8 cellular contexts compared by ENCODE assay signal in the genomic region with DNA sequence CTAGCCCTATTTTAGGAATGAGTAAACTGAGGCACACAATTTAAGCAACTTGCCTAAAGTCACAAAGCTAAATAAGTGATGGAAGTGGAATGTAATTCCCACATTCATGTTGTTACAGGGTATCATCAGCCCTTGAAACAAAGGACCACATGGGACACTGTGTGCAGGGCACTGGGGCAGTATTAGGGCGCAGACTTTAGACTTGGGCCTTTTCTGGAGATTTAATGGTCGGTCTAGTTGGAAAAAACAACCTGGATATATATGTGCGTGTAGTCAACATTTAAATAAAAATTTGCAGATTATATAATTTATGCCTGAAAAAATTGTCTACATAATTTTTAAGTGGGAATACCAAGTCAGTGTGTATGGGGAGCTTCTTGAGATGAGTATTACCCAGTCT. TPM values are rescaled to one million over a fixed set of nuclear protein-coding genes. Genes with fewer than 3 reads are reported as not detected.
DNase-seq lines count a peak whose midpoint lies in the region; TF ChIP-seq lines count a peak whose summit lies in the region.

No MANE protein-coding gene starts in this region.

- H3K4me1 Mint-ChIP-seq in T-helper 2 cell treated with Interferon-gamma antibody and Interleukin-4, amounts not matched to agents 5 μg/mL and 100 μg/mL, for 36 hours (ENCODE audit: low read depth), result peaks cover 33% of the 10 kb centered on the region

- H3K27me3 ChIP-seq in iPS-15b (ENCODE audit: control insufficient read depth, insufficient read depth, low read length) (no peaks in the 10 kb centered on the region), suprapubic skin (no peaks in the 10 kb centered on the region)

- no peak for TF ChIP-seq EP300 in suprapubic skin (IDR thresholded peaks at IDR 0.05)

- TF ChIP-seq CTCF in WI38 (IDR thresholded peaks at IDR 0.05; ENCODE audit: low read depth, low read length) (no peak), suprapubic skin (IDR thresholded peaks at IDR 0.05) (no peak)

- H3K27ac ChIP-seq in suprapubic skin, result no peak overlapping the region

- H3K4me3 ChIP-seq in WI38 (ENCODE audit: low read depth, low read length), result peak overlapping the region; percentile 93
- peak overlapping the region; percentile 66 for H3K4me3 ChIP-seq in iPS-15b (ENCODE audit: low read depth, low read length)
- peak overlapping the region; percentile 92 for H3K4me3 ChIP-seq in suprapubic skin

- peak overlapping the region; percentile 96 for H3K4me3 Mint-ChIP-seq in T-helper 2 cell treated with Interferon-gamma antibody and Interleukin-4, amounts not matched to agents 5 μg/mL and 100 μg/mL, for 36 hours

- H3K36me3 ChIP-seq in iPS-15b (ENCODE audit: control insufficient read depth, insufficient read depth, low read length), result no peaks in the 10 kb centered on the region
- no peaks in the 10 kb centered on the region for H3K36me3 ChIP-seq in suprapubic skin

- DNase-seq in T-helper 2 cell treated with Interferon-gamma antibody and Interleukin-4, amounts not matched to agents 5 μg/mL and 100 μg/mL, for 36 hours (ENCODE audit: low spot score), result no peak
- DNase-seq in T-helper 2 cell (no peak), suprapubic skin (ENCODE audit: low spot score in 2 of 2) (no peak), kidney tubule cell (ENCODE audit: low spot score) (no peak), NCI-H69 (lab: John Stamatoyannopoulos, UW) (no peak)
- DNase-seq in NK-92 treated with Interleukin-12 subunit alpha and Interleukin-12 subunit beta, amount 100 ng/mL, for 24 hours (lab: John Stamatoyannopoulos, UW), result no peak

- H3K4me1 ChIP-seq in iPS-15b (ENCODE audit: control insufficient read depth, insufficient read depth, low read length), result no peaks in the 10 kb centered on the region
- H3K4me1 ChIP-seq in suprapubic skin, result peaks cover 20% of the 10 kb centered on the region

- H3K27me3 Mint-ChIP-seq in T-helper 2 cell treated with Interferon-gamma antibody and Interleukin-4, amounts not matched to agents 5 μg/mL and 100 μg/mL, for 36 hours (ENCODE audit: low read depth), result peaks cover 2% of the 10 kb centered on the region

- peaks cover 17% of the 10 kb centered on the region for H3K9me3 Mint-ChIP-seq in T-helper 2 cell treated with Interferon-gamma antibody and Interleukin-4, amounts not matched to agents 5 μg/mL and 100 μg/mL, for 36 hours

- TF ChIP-seq POLR2A in suprapubic skin (IDR thresholded peaks at IDR 0.05), result no peak

- peak overlapping the region; percentile 10 for H3K27ac Mint-ChIP-seq in T-helper 2 cell treated with Interferon-gamma antibody and Interleukin-4, amounts not matched to agents 5 μg/mL and 100 μg/mL, for 36 hours

- peak overlapping the region; percentile 91 for H3K9ac ChIP-seq in iPS-15b (ENCODE audit: low read depth, low read length)

- 57% methylated on average over 3 of the region's 3 CpGs for WGBS in suprapubic skin

- H3K9me3 ChIP-seq in iPS-15b (ENCODE audit: control insufficient read depth, insufficient read depth, low read length), result no peaks in the 10 kb centered on the region
- H3K9me3 ChIP-seq in suprapubic skin, result no peaks in the 10 kb centered on the region

- peaks cover 23% of the 10 kb centered on the region for H3K36me3 Mint-ChIP-seq in T-helper 2 cell treated with Interferon-gamma antibody and Interleukin-4, amounts not matched to agents 5 μg/mL and 100 μg/mL, for 36 hours (ENCODE audit: low read depth)

RNA-seq across cellular contexts. Expression of a gene that starts 1.5 kb away (rescaled TPM):
- 10 to 100 TPM; 45.5 to 49.2 (median 47.5) TPM for total RNA-seq in suprapubic skin

RNA-seq across cellular contexts. Expression of a gene that starts 5.1 kb away (rescaled TPM):
- not detected for total RNA-seq in suprapubic skin

RNA-seq across cellular contexts. Expression of a gene that starts 48.1 kb away (rescaled TPM):
- not detected for total RNA-seq in suprapubic skin
